In genomic region chr2:231197196-231197595, GRCh38 we compare ENCODE assay signal across 8 cellular contexts. TPM values are rescaled to one million over a fixed set of nuclear protein-coding genes. Genes with fewer than 3 reads are reported as not detected.
A peak's percentile ranks its signal among the peaks of the same experiment; 100 is the strongest.
DNase-seq lines count a peak whose midpoint lies in the region; ATAC-seq and TF ChIP-seq lines count a peak whose summit lies in the region.
"Not testable (repeated sequence)": the region's sequence is repeated elsewhere in the genome, so short reads cannot be mapped to it uniquely, and the experiment has no call there.

No MANE protein-coding gene starts in this region.

- dilution Hi-C loops in mammary epithelial cell (cut with HindIII; ENCODE audit: low sequenced_read_pairs): not testable (repeated sequence)

- H3K27ac ChIP-seq in CD8-positive, alpha-beta T cell (ENCODE audit: low read depth, low read length); OCI-LY7 (ENCODE audit: low read depth, low read length, poor library complexity, severe bottlenecking); mammary epithelial cell (ENCODE audit: insufficient read depth, low read depth, low read length): not testable (repeated sequence)

- in situ Hi-C loops in mammary epithelial cell (cut with MboI; ENCODE audit: low sequenced_read_pairs in 2 of 2): not testable (repeated sequence)

- H3K4me1 ChIP-seq in CD8-positive, alpha-beta T cell (ENCODE audit: insufficient read depth, low read length): not testable (repeated sequence)
- H3K4me1 ChIP-seq in OCI-LY7 (ENCODE audit: insufficient read depth, low read length, poor library complexity, severe bottlenecking): peaks cover 10% of the 10 kb centered on the region
- H3K4me1 ChIP-seq in mammary epithelial cell (ENCODE audit: insufficient read depth, low read length): peaks cover 15% of the 10 kb centered on the region

- H3K4me3 Mint-ChIP-seq in CD8-positive, alpha-beta T cell: peak overlapping the region; percentile 92
- H3K4me3 Mint-ChIP-seq in activated CD4-positive, alpha-beta T cell treated with anti-CD3 and anti-CD28 coated beads, Interleukin-2, amount 10 ng/mL, durations not matched to agents 24 days and 14 days: peak overlapping the region; percentile 93
- H3K4me3 Mint-ChIP-seq in activated T-helper 17 cell treated with anti-CD3 and anti-CD28 coated beads, Interleukin-2, amount 50 U/mL, for 72 hours: peak overlapping the region; percentile 85
- H3K4me3 Mint-ChIP-seq in immature natural killer cell (peak overlapping the region; percentile 92 to 98 (median 92)), nephron progenitor cell (peak overlapping the region; percentile 97)
- peak overlapping the region; percentile 94 for H3K4me3 Mint-ChIP-seq in stimulated activated naive CD8-positive, alpha-beta T cell treated with anti-CD3 and anti-CD28 coated beads, Interleukin-15, Interleukin-2, amounts not matched to agents 100 ng/mL and 50 ng/mL, for 24 hours

- H3K27me3 Mint-ChIP-seq in CD8-positive, alpha-beta T cell (ENCODE audit: low read depth); stimulated activated naive CD8-positive, alpha-beta T cell treated with anti-CD3 and anti-CD28 coated beads, Interleukin-15, Interleukin-2, amounts not matched to agents 100 ng/mL and 50 ng/mL, for 24 hours: not testable (repeated sequence)
- peaks cover 36% of the 10 kb centered on the region for H3K27me3 Mint-ChIP-seq in activated CD4-positive, alpha-beta T cell treated with anti-CD3 and anti-CD28 coated beads, Interleukin-2, amount 10 ng/mL, durations not matched to agents 24 days and 14 days
- H3K27me3 Mint-ChIP-seq in activated T-helper 17 cell treated with anti-CD3 and anti-CD28 coated beads, Interleukin-2, amount 50 U/mL, for 72 hours: peaks cover 13% of the 10 kb centered on the region
- peaks cover 6 to 25% (median 11%) of the 10 kb centered on the region in 3 donors for H3K27me3 Mint-ChIP-seq in immature natural killer cell (ENCODE audit: low read depth in 3 of 3)
- peaks cover 20% of the 10 kb centered on the region for H3K27me3 Mint-ChIP-seq in nephron progenitor cell (ENCODE audit: low read depth, poor library complexity)

- not testable (repeated sequence) for H3K9me2 ChIP-seq in OCI-LY7 (ENCODE audit: insufficient read depth, low read length)

- CTCF ChIA-PET in CD8-positive, alpha-beta T cell (lab: Charles Lee): interaction anchor here (0.6 to 1.0 kb wide), 3 partner anchors 11 to 445 kb away, joined by 3 read pairs; no protein-coding TSS in a partner anchor
- CTCF ChIA-PET in OCI-LY7 (lab: Charles Lee; ENCODE audit: unreplicated experiment): interaction anchor here (1.1 kb wide), 1 partner anchor 27 kb away, joined by 3 read pairs; no protein-coding TSS in a partner anchor
- CTCF ChIA-PET in mammary epithelial cell (lab: Charles Lee; ENCODE audit: low non-redundant PET): not testable (repeated sequence)

- intact Hi-C loops in CD8-positive, alpha-beta T cell (cut with DNase I, micrococcal nuclease): loop anchor here in 1 of 2 experiments (5.0 kb wide), 1 partner anchor 585 kb away; the partner anchor contains the start of gene PDE6D
- intact Hi-C loops in OCI-LY7 (cut with micrococcal nuclease; ENCODE audit: unreplicated experiment); activated CD4-positive, alpha-beta T cell treated with anti-CD3 and anti-CD28 coated beads, Interleukin-2, amount 10 ng/mL, durations not matched to agents 24 days and 14 days (cut with micrococcal nuclease); mammary epithelial cell (cut with micrococcal nuclease): not testable (repeated sequence)

- not testable (repeated sequence) for BruUV-seq in OCI-LY7 (replicated peaks; lab: Mats Ljungman, UMichigan); mammary epithelial cell (replicated peaks; lab: Mats Ljungman, UMichigan)

- H3K4me3 ChIP-seq in CD8-positive, alpha-beta T cell (ENCODE audit: low read depth, low read length); OCI-LY7 (ENCODE audit: low read depth, low read length, poor library complexity, severe bottlenecking); mammary epithelial cell (replicated peaks in 1 of 3; ENCODE audit: insufficient read depth in 1 of 3, low read depth in 2 of 3, low read length in 3 of 3): not testable (repeated sequence)

- H4K20me1 ChIP-seq in OCI-LY7 (ENCODE audit: insufficient read depth, low read length); mammary epithelial cell (ENCODE audit: insufficient read depth, low read length): not testable (repeated sequence)

- DNase-seq in CD8-positive, alpha-beta T cell; OCI-LY7 (ENCODE audit: low spot score); activated CD4-positive, alpha-beta T cell treated with anti-CD3 and anti-CD28 coated beads, Interleukin-2, amount 10 ng/mL, durations not matched to agents 24 days and 14 days; mammary epithelial cell; immature natural killer cell; nephron progenitor cell: not testable (repeated sequence)

- peak overlapping the region; percentile 86; the same call in 1 of the 2 replicates for H2AFZ ChIP-seq in OCI-LY7 (ENCODE audit: low read length)
- not testable (repeated sequence) for H2AFZ ChIP-seq in mammary epithelial cell (ENCODE audit: low read depth, low read length)

- 90% methylated on average over 6 of the region's 7 CpGs for WGBS in mammary epithelial cell (ENCODE audit: low coverage, missing lambda C conversion rate)

- H3K4me2 ChIP-seq in OCI-LY7 (ENCODE audit: low read length): not testable (repeated sequence)
- peak overlapping the region; percentile 81 for H3K4me2 ChIP-seq in mammary epithelial cell (ENCODE audit: insufficient read depth, low read depth, low read length)

- not testable (repeated sequence) for ATAC-seq in CD8-positive, alpha-beta T cell; activated T-helper 17 cell treated with anti-CD3 and anti-CD28 coated beads, Interleukin-2, amount 50 U/mL, for 72 hours (replicated peaks)

- not testable (repeated sequence) for H3K9ac ChIP-seq in mammary epithelial cell (ENCODE audit: insufficient read depth, low read length)

- peaks cover 14% of the 10 kb centered on the region for H3K4me1 Mint-ChIP-seq in CD8-positive, alpha-beta T cell (ENCODE audit: low read depth)
- H3K4me1 Mint-ChIP-seq in activated CD4-positive, alpha-beta T cell treated with anti-CD3 and anti-CD28 coated beads, Interleukin-2, amount 10 ng/mL, durations not matched to agents 24 days and 14 days: peaks cover 13% of the 10 kb centered on the region
- not testable (repeated sequence) for H3K4me1 Mint-ChIP-seq in activated T-helper 17 cell treated with anti-CD3 and anti-CD28 coated beads, Interleukin-2, amount 50 U/mL, for 72 hours
- H3K4me1 Mint-ChIP-seq in immature natural killer cell (peaks cover 12 to 18% of the 10 kb centered on the region in 2 donors), nephron progenitor cell (peaks cover 46% of the 10 kb centered on the region)
- peaks cover 24% of the 10 kb centered on the region for H3K4me1 Mint-ChIP-seq in stimulated activated naive CD8-positive, alpha-beta T cell treated with anti-CD3 and anti-CD28 coated beads, Interleukin-15, Interleukin-2, amounts not matched to agents 100 ng/mL and 50 ng/mL, for 24 hours (ENCODE audit: low read depth)

- not testable (repeated sequence) for H3K9me3 ChIP-seq in CD8-positive, alpha-beta T cell (ENCODE audit: low read length); OCI-LY7 (ENCODE audit: low read length); mammary epithelial cell (replicated peaks; ENCODE audit: insufficient read depth, low read length)

- H3K36me3 Mint-ChIP-seq in CD8-positive, alpha-beta T cell; activated CD4-positive, alpha-beta T cell treated with anti-CD3 and anti-CD28 coated beads, Interleukin-2, amount 10 ng/mL, durations not matched to agents 24 days and 14 days (ENCODE audit: low read depth); activated T-helper 17 cell treated with anti-CD3 and anti-CD28 coated beads, Interleukin-2, amount 50 U/mL, for 72 hours (ENCODE audit: low read depth); immature natural killer cell; stimulated activated naive CD8-positive, alpha-beta T cell treated with anti-CD3 and anti-CD28 coated beads, Interleukin-15, Interleukin-2, amounts not matched to agents 100 ng/mL and 50 ng/mL, for 24 hours (ENCODE audit: low read depth): not testable (repeated sequence)
- H3K36me3 Mint-ChIP-seq in nephron progenitor cell (ENCODE audit: low read depth): peaks cover 18% of the 10 kb centered on the region

- H3K27ac Mint-ChIP-seq in CD8-positive, alpha-beta T cell; activated CD4-positive, alpha-beta T cell treated with anti-CD3 and anti-CD28 coated beads, Interleukin-2, amount 10 ng/mL, durations not matched to agents 24 days and 14 days; activated T-helper 17 cell treated with anti-CD3 and anti-CD28 coated beads, Interleukin-2, amount 50 U/mL, for 72 hours; nephron progenitor cell; stimulated activated naive CD8-positive, alpha-beta T cell treated with anti-CD3 and anti-CD28 coated beads, Interleukin-15, Interleukin-2, amounts not matched to agents 100 ng/mL and 50 ng/mL, for 24 hours: not testable (repeated sequence)
- peak overlapping the region in 2 of 6 donors; percentile 10 to 81 for H3K27ac Mint-ChIP-seq in immature natural killer cell

- H3K9me3 Mint-ChIP-seq in CD8-positive, alpha-beta T cell; activated CD4-positive, alpha-beta T cell treated with anti-CD3 and anti-CD28 coated beads, Interleukin-2, amount 10 ng/mL, durations not matched to agents 24 days and 14 days; activated T-helper 17 cell treated with anti-CD3 and anti-CD28 coated beads, Interleukin-2, amount 50 U/mL, for 72 hours; immature natural killer cell; stimulated activated naive CD8-positive, alpha-beta T cell treated with anti-CD3 and anti-CD28 coated beads, Interleukin-15, Interleukin-2, amounts not matched to agents 100 ng/mL and 50 ng/mL, for 24 hours: not testable (repeated sequence)
- peaks cover 12% of the 10 kb centered on the region for H3K9me3 Mint-ChIP-seq in nephron progenitor cell

- not testable (repeated sequence) for H3K27me3 ChIP-seq in CD8-positive, alpha-beta T cell (ENCODE audit: insufficient read depth, low read length); mammary epithelial cell (ENCODE audit: insufficient read depth, low read length)

- H3K36me3 ChIP-seq in CD8-positive, alpha-beta T cell (ENCODE audit: insufficient read depth, low read length); OCI-LY7 (ENCODE audit: insufficient read depth, low read length); mammary epithelial cell (ENCODE audit: insufficient read depth, low read length): not testable (repeated sequence)

- TF ChIP-seq CTCF in CD8-positive, alpha-beta T cell (IDR thresholded peaks at IDR 0.05); OCI-LY7 (conservative IDR thresholded peaks at IDR 0.05; ENCODE audit: low read length); mammary epithelial cell (conservative IDR thresholded peaks at IDR 0.05 in 1 of 2, IDR thresholded peaks at IDR 0.05 in 1 of 2; ENCODE audit: extremely low read depth in 1 of 2, insufficient read depth in 1 of 2, low read depth in 1 of 2, low read length in 2 of 2); nephron progenitor cell (IDR thresholded peaks at IDR 0.05): not testable (repeated sequence)

- POLR2A ChIA-PET in CD8-positive, alpha-beta T cell (lab: Charles Lee): not testable (repeated sequence)
- POLR2A ChIA-PET in OCI-LY7 (lab: Charles Lee): interaction anchor here (1.1 to 1.6 kb wide), 4 partner anchors 17 to 69 kb away, joined by 3 to 7 read pairs (median 4); no protein-coding TSS in a partner anchor

- not testable (repeated sequence) for H3K79me2 ChIP-seq in OCI-LY7 (ENCODE audit: insufficient read depth, low read depth, low read length)
- peaks cover 18% of the 10 kb centered on the region for H3K79me2 ChIP-seq in mammary epithelial cell (ENCODE audit: insufficient read depth, low read length)

RNA-seq across cellular contexts. Expression of gene ARMC9, which starts 1.2 kb away (rescaled TPM):
- 1 to 10 TPM; 1.2 to 1.4 TPM for total RNA-seq in CD8-positive, alpha-beta T cell
- total RNA-seq in OCI-LY7 (2014; rRNA removed; shearing (Covaris generic)): 6.6 and 10.9 TPM in 2 replicates
- 11.0 and 12.2 TPM in 2 replicates for total RNA-seq in OCI-LY7 (2022)
- total RNA-seq in activated CD4-positive, alpha-beta T cell treated with anti-CD3 and anti-CD28 coated beads, Interleukin-2, amount 10 ng/mL, durations not matched to agents 24 days and 14 days: 5.9 and 6.4 TPM in 2 replicates
- total RNA-seq in activated T-helper 17 cell treated with anti-CD3 and anti-CD28 coated beads, Interleukin-2, amount 50 U/mL, for 72 hours: 1 to 10 TPM; 1.6 to 2.0 TPM
- total RNA-seq in mammary epithelial cell: 10 to 100 TPM; 25.0 to 43.5 TPM
- 21.0 TPM for polyA plus RNA-seq in mammary epithelial cell
- 19.1 TPM for polyA minus RNA-seq in mammary epithelial cell
- polyA plus RNA-seq in immature natural killer cell: 1 to 10 TPM in 1 of 3 donors, under 1 TPM in 1, not detected in 1; 0.94 to 1.1 TPM
